In genomic region chr11:48116437-48116836, GRCh38 we compare ENCODE assay signal across 29 cellular contexts.
"Had no signal": no experiment of that assay in that cellular context is flagged by ENCODE, and none has a peak within 500 bp of the region (broad histone marks: within the 10 kb centered on the region; RNA-seq: fewer than 3 reads in every experiment).

No MANE protein-coding gene starts in this region.

- H3K4me3 ChIP-seq: adrenal gland, body of pancreas had no signal

- H3K27me3 ChIP-seq: adrenal gland, body of pancreas, brain microvascular endothelial cell had no signal

- FAIRE-seq: astrocyte, TTC549 had no signal

- DNase-seq: activated B cell treated with CpG ODN at 0.5 μM for 24 hours; activated CD4-positive, alpha-beta T cell treated with anti-CD3 and anti-CD28 coated beads for 4 hours; activated CD4-positive, alpha-beta T cell treated with anti-CD3 and anti-CD28 coated beads, Interleukin-2, amount 10 ng/mL, durations not matched to agents 24 days and 14 days; activated CD4-positive, alpha-beta T cell treated with anti-CD3 and anti-CD28 coated beads, Interleukin-2, amount 50 U/mL, for 1 hour; activated CD4-positive, alpha-beta T cell treated with anti-CD3 and anti-CD28 coated beads, Interleukin-2, amount 50 U/mL, for 4 hours; activated CD4-positive, CD25-positive, alpha-beta regulatory T cell treated with anti-CD3 and anti-CD28 coated beads, Interleukin-2, amount 50 U/mL, for 72 hours; activated CD8-positive, alpha-beta memory T cell treated with anti-CD3 and anti-CD28 coated beads, Interleukin-2, amount 50 U/mL, for 4 hours; activated effector memory CD4-positive, alpha-beta T cell treated with anti-CD3 and anti-CD28 coated beads, Interleukin-2, amount 50 U/mL, for 16 hours; activated gamma-delta T cell treated with Interleukin-2 at 50 U/mL for 16 hours; activated naive CD4-positive, alpha-beta T cell; activated naive CD4-positive, alpha-beta T cell treated with anti-CD3 and anti-CD28 coated beads, Interleukin-2, amount 50 U/mL, for 16 hours; activated naive CD8-positive, alpha-beta T cell treated with anti-CD3 and anti-CD28 coated beads for 36 hours; activated T-cell treated with anti-CD3 and anti-CD28 coated beads for 4 hours; activated T-cell treated with anti-CD3 and anti-CD28 coated beads, Interleukin-2, amount 50 U/mL, for 1 hour; activated T-cell treated with anti-CD3 and anti-CD28 coated beads, Interleukin-2, amount 50 U/mL, for 4 hours; activated T-cell treated with anti-CD3 and anti-CD28 coated beads, Interleukin-2, amount 50 U/mL, for 72 hours; adrenal gland; amniotic stem cell; aorta; body of pancreas; brain microvascular endothelial cell; central memory CD4-positive, alpha-beta T cell; T-helper 9 cell had no signal

- H3K4me1 ChIP-seq: adrenal gland, body of pancreas had no signal

- ATAC-seq: activated CD8-positive, alpha-beta T cell treated with anti-CD3 and anti-CD28 coated beads for 36 hours; activated naive CD4-positive, alpha-beta T cell treated with anti-CD3 and anti-CD28 coated beads, Interleukin-2, amount 50 U/mL, for 72 hours; activated T-cell treated with anti-CD3 and anti-CD28 coated beads, Interleukin-2, amount 50 U/mL, for 4 hours; activated T-cell treated with anti-CD3 and anti-CD28 coated beads, Interleukin-2, amount 50 U/mL, for 72 hours; activated T-helper 17 cell treated with anti-CD3 and anti-CD28 coated beads, Interleukin-2, amount 50 U/mL, for 72 hours; body of pancreas had no signal

- H3K36me3 ChIP-seq: adrenal gland had no signal

- H3K27ac ChIP-seq: adrenal gland, body of pancreas, brain microvascular endothelial cell, VCaP had no signal
